8 cellular contexts compared by ENCODE assay signal in genomic region chr7:81161459-81162075, GRCh38.
A peak's percentile ranks its signal among the peaks of the same experiment; 100 is the strongest.
DNase-seq lines count a peak whose midpoint lies in the region; ATAC-seq lines count a peak whose summit lies in the region.

No MANE protein-coding gene starts in this region.

- no peak overlapping the region for H3K27ac Mint-ChIP-seq in activated CD4-positive, alpha-beta memory T cell treated with anti-CD3 and anti-CD28 coated beads for 36 hours

- no peaks in the 10 kb centered on the region for H3K36me3 Mint-ChIP-seq in activated CD4-positive, alpha-beta memory T cell treated with anti-CD3 and anti-CD28 coated beads for 36 hours

- POLR2A ChIA-PET in activated CD4-positive, alpha-beta memory T cell treated with anti-CD3 and anti-CD28 coated beads for 36 hours (lab: Charles Lee), result no interaction called here

- CTCF ChIA-PET in activated CD4-positive, alpha-beta memory T cell treated with anti-CD3 and anti-CD28 coated beads for 36 hours (lab: Charles Lee), result no interaction called here

- no peak overlapping the region for H3K4me3 Mint-ChIP-seq in activated CD4-positive, alpha-beta memory T cell treated with anti-CD3 and anti-CD28 coated beads for 36 hours

- intact Hi-C loops in sciatic nerve (cut with DNase I), result no loop called here
- intact Hi-C loops in activated CD4-positive, alpha-beta memory T cell treated with anti-CD3 and anti-CD28 coated beads for 36 hours (cut with micrococcal nuclease), result no loop called here

- DNase-seq in H4 (ENCODE audit: low spot score) (peak; percentile 98), NCI-H510A treated with DMSO at 0.1 percent for 48 hours (lab: John Stamatoyannopoulos, UW) (peak; percentile 16), sciatic nerve (ENCODE audit: low spot score) (no peak), NCI-H1930 (lab: John Stamatoyannopoulos, UW) (no peak)
- no peak for DNase-seq in activated CD4-positive, alpha-beta memory T cell treated with anti-CD3 and anti-CD28 coated beads for 36 hours

- no peaks in the 10 kb centered on the region for H3K4me1 Mint-ChIP-seq in activated CD4-positive, alpha-beta memory T cell treated with anti-CD3 and anti-CD28 coated beads for 36 hours (ENCODE audit: low read depth)

- H3K27me3 Mint-ChIP-seq in activated CD4-positive, alpha-beta memory T cell treated with anti-CD3 and anti-CD28 coated beads for 36 hours, result no peaks in the 10 kb centered on the region

- H3K9me3 Mint-ChIP-seq in activated CD4-positive, alpha-beta memory T cell treated with anti-CD3 and anti-CD28 coated beads for 36 hours, result peaks cover 10% of the 10 kb centered on the region

- ATAC-seq in esophagus mucosa (peak; percentile 55), sciatic nerve (peak; percentile 91), HG03520 (IDR thresholded peaks at IDR 0.05; ENCODE audit: unreplicated experiment) (no peak), HG03108 (IDR thresholded peaks at IDR 0.05; ENCODE audit: unreplicated experiment) (no peak)

Comparison
In these comparisons a context has a peak if more than half of its experiments do, and no peak if none do; other contexts are left out.
1. DNase-seq: peak in H4 (single experiment) and NCI-H510A treated with DMSO at 0.1 percent for 48 hours (single experiment); none in sciatic nerve (single experiment), activated CD4-positive, alpha-beta memory T cell treated with anti-CD3 and anti-CD28 coated beads for 36 hours (single experiment) and NCI-H1930 (0 of 2).
2. ATAC-seq: peak in esophagus mucosa (single experiment) and sciatic nerve (single experiment); none in HG03520 (single experiment) and HG03108 (single experiment).